1 cellular context compared by ENCODE assay signal in the genomic region with DNA sequence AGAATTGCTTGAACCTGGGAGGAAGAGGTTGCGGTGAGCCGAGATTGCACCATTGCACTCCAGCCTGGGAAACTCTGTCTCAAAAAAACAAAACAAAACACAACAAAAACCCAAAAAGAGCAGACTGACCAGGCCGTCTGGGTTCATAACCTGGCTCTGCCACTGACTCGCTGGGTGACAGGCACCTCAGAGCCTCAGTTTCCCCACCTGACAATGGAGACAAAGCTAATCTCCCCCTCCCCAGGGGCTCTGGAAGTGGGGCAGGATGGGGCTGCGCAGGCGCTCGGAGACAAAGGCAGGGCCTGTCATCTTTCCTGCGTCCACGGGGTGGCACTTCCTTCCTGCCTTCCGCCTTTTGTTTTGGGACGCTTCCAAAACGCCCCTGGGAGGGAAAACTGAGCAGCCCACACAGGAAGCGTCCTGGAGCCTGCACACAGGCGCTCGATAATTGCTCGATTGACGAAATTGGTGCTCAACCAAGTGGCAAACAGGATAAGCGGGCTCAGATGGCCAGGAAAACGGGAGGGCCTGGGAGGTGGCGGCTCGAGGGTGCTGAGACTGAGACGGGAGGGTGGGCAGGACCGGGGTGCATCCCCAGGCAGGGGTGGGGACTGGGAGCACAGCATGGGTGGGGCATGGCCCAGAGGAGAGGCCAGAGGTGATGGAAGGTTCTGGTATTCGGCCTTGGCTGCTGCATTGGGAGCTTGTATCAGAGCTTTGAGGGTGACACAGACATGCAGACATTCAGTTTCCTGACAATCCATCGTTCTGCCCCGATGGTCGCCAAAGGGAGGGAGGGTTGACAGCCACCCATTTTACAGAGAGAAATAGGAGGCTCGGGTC.
TF ChIP-seq lines count a peak whose summit lies in the region.

No MANE protein-coding gene starts in this region.

TF ChIP-seq in endothelial cell of umbilical vein, 7 proteins besides CTCF, POLR2A, EP300 and RAD21 (continued from another document):
- TF ChIP-seq GATA2 (IDR thresholded peaks at IDR 0.05; ENCODE audit: insufficient read depth, insufficient read length, low read depth, low read length) (no peak), FOS (IDR thresholded peaks at IDR 0.05; ENCODE audit: borderline replicate concordance, insufficient read depth, low read length) (peak; percentile 38), EZH2 (IDR thresholded peaks at IDR 0.05; ENCODE audit: borderline replicate concordance, low read depth, low read length, severe bottlenecking) (no peak), JUN (IDR thresholded peaks at IDR 0.05; ENCODE audit: borderline replicate concordance, insufficient read depth, insufficient read length, low read depth) (peak; percentile 11)
- TF ChIP-seq, protein P1, sequence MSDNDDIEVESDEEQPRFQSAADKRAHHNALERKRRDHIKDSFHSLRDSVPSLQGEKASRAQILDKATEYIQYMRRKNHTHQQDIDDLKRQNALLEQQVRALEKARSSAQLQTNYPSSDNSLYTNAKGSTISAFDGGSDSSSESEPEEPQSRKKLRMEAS (IDR thresholded peaks at IDR 0.05; ENCODE audit: insufficient read depth, insufficient read length), result no peak
